8 cellular contexts compared by ENCODE assay signal in genomic region chr7:116211006-116211912, GRCh38. TPM values are rescaled to one million over a fixed set of nuclear protein-coding genes. Genes with fewer than 3 reads are reported as not detected.
DNase-seq lines count a peak whose midpoint lies in the region; ATAC-seq and TF ChIP-seq lines count a peak whose summit lies in the region.

No MANE protein-coding gene starts in this region.

- peak in 1 of 2 donors; percentile 65 for TF ChIP-seq POLR2A in lower leg skin (IDR thresholded peaks at IDR 0.05)

- TF ChIP-seq CTCF in coronary artery (IDR thresholded peaks at IDR 0.05) (no peak), lower leg skin (IDR thresholded peaks at IDR 0.05) (no peak)

- DNase-seq in NCI-H1694 treated with DMSO at 0.1 percent for 48 hours (lab: John Stamatoyannopoulos, UW) (peak; percentile 14), NCI-H1694 (lab: John Stamatoyannopoulos, UW) (no peak), NCI-H2196 treated with DMSO at 0.1 percent for 48 hours (lab: John Stamatoyannopoulos, UW; ENCODE audit: unreplicated experiment) (peak; percentile 12), coronary artery (ENCODE audit: low spot score) (peak; percentile 89), lower leg skin (ENCODE audit: low spot score in 2 of 2) (peak; percentile 89 to 96)
- DNase-seq in activated CD4-positive, alpha-beta T cell treated with anti-CD3 and anti-CD28 coated beads for 1 hour, result peak; percentile 61
- DNase-seq in stimulated activated CD8-positive, alpha-beta memory T cell treated with anti-CD3 and anti-CD28 coated beads, Interleukin-12 subunit alpha, Interleukin-12 subunit beta, amount 100 ng/mL, for 1 hour (ENCODE audit: low read depth), result peak; percentile 65

- H3K27ac ChIP-seq in coronary artery, result peak overlapping the region; percentile 91 to 92

- peak overlapping the region; percentile 77 for H3K4me3 ChIP-seq in coronary artery
- peak overlapping the region; percentile 81 for H3K4me3 ChIP-seq in lower leg skin (ENCODE audit: low read depth, poor library complexity, severe bottlenecking)

- peak; percentile 74 for ATAC-seq in HG02885 (IDR thresholded peaks at IDR 0.05; ENCODE audit: poor library complexity, unreplicated experiment)

- 1 to 3% methylated on average over 26 to 27 of the region's 27 CpGs for WGBS in lower leg skin, 2 donors

- intact Hi-C loops in lower leg skin (cut with DNase I; ENCODE audit: low total_unique reads), result no loop called here

RNA-seq across cellular contexts. Expression of gene TES, which starts 0.9 kb away (rescaled TPM):
- 10 to 100 TPM; 34.1 to 61.5 (median 46.5) TPM for total RNA-seq in lower leg skin
